ENCODE assay signal across 24 cellular contexts in genomic region chr2:147040585-147041494, GRCh38.
DNase-seq lines count a peak whose midpoint lies in the region; ATAC-seq, FAIRE-seq and TF ChIP-seq lines count a peak whose summit lies in the region.
"Had no signal": no experiment of that assay in that cellular context is flagged by ENCODE, and none has a peak within 500 bp of the region (broad histone marks: within the 10 kb centered on the region; RNA-seq: fewer than 3 reads in every experiment).

No MANE protein-coding gene starts in this region.

- FAIRE-seq in pancreas (lab: Jason Lieb, UNC) = peak; percentile 63
- FAIRE-seq: A204.1, D721Med, GM12892, GM18507, HepG2 had no signal

- H3K4me3 ChIP-seq in HEK293 (ENCODE audit: low read depth, low read length) (no peak overlapping the region), hepatocyte (no peak overlapping the region), pancreas (no peak overlapping the region)

- H2AFZ ChIP-seq in hepatocyte = no peak overlapping the region

- H3K27ac Mint-ChIP-seq in activated CD4-positive, alpha-beta T cell treated with anti-CD3 and anti-CD28 coated beads, Interleukin-2, amount 10 ng/mL, durations not matched to agents 7 days and 5 days = no peak overlapping the region
- H3K27ac Mint-ChIP-seq: CD4-positive, CD25-positive, alpha-beta regulatory T cell; CD8-positive, alpha-beta memory T cell; IgD-negative memory B cell had no signal

- no peaks in the 10 kb centered on the region for H4K20me1 ChIP-seq in hepatocyte (ENCODE audit: insufficient read depth, poor library complexity, severe bottlenecking)

- no peaks in the 10 kb centered on the region for H3K9me2 ChIP-seq in hepatocyte (replicated peaks; ENCODE audit: insufficient read depth)

- H3K27ac ChIP-seq in HEK293 (ENCODE audit: extremely low read depth, low read depth, low read length) (no peak overlapping the region), hepatocyte (peak overlapping the region; percentile 32), pancreas (no peak overlapping the region)

- H3K27me3 Mint-ChIP-seq in activated CD4-positive, alpha-beta T cell treated with anti-CD3 and anti-CD28 coated beads, Interleukin-2, amount 10 ng/mL, durations not matched to agents 7 days and 5 days = peaks cover 6% of the 10 kb centered on the region
- H3K27me3 Mint-ChIP-seq: CD4-positive, CD25-positive, alpha-beta regulatory T cell; CD8-positive, alpha-beta memory T cell; IgD-negative memory B cell had no signal

- no peak overlapping the region for H3K4me3 Mint-ChIP-seq in activated CD4-positive, alpha-beta T cell treated with anti-CD3 and anti-CD28 coated beads, Interleukin-2, amount 10 ng/mL, durations not matched to agents 7 days and 5 days
- H3K4me3 Mint-ChIP-seq: CD4-positive, CD25-positive, alpha-beta regulatory T cell; CD8-positive, alpha-beta memory T cell; IgD-negative memory B cell had no signal

- 64% methylated on average over 1 of the region's 1 CpG for WGBS in hepatocyte (ENCODE audit: low lambda C conversion rate, missing lambda C conversion rate)
- WGBS in pancreas, 2 donors = 88 to 94% methylated on average over 1 of the region's 1 CpG

- H3K27me3 ChIP-seq in hepatocyte = no peaks in the 10 kb centered on the region
- no peaks in the 10 kb centered on the region for H3K27me3 ChIP-seq in pancreas
- H3K27me3 ChIP-seq: BE2C had no signal

- H3K36me3 ChIP-seq in HEK293 (ENCODE audit: control insufficient read depth in 2 of 2, insufficient read depth in 1 of 2, low read length in 2 of 2) = no peaks in the 10 kb centered on the region
- no peaks in the 10 kb centered on the region for H3K36me3 ChIP-seq in hepatocyte (replicated peaks; ENCODE audit: insufficient read depth, low read depth)
- H3K36me3 ChIP-seq in pancreas = no peaks in the 10 kb centered on the region
- H3K36me3 ChIP-seq: BE2C had no signal

- peaks cover 5% of the 10 kb centered on the region for H3K4me1 Mint-ChIP-seq in activated CD4-positive, alpha-beta T cell treated with anti-CD3 and anti-CD28 coated beads, Interleukin-2, amount 10 ng/mL, durations not matched to agents 7 days and 5 days
- H3K4me1 Mint-ChIP-seq: IgD-negative memory B cell had no signal

- CTCF ChIA-PET in HEK293 (lab: Yijun Ruan, JAX) = interaction anchor here (0.6 to 1.4 kb wide), 3 partner anchors 10 to 307 kb away, joined by 3 to 4 read pairs (median 4); no protein-coding TSS in a partner anchor
- CTCF ChIA-PET in activated CD4-positive, alpha-beta T cell treated with anti-CD3 and anti-CD28 coated beads, Interleukin-2, amount 10 ng/mL, durations not matched to agents 7 days and 5 days (lab: Charles Lee) = no interaction called here

- H3K36me3 Mint-ChIP-seq in activated CD4-positive, alpha-beta T cell treated with anti-CD3 and anti-CD28 coated beads, Interleukin-2, amount 10 ng/mL, durations not matched to agents 7 days and 5 days (ENCODE audit: low read depth) = no peaks in the 10 kb centered on the region
- H3K36me3 Mint-ChIP-seq: CD4-positive, CD25-positive, alpha-beta regulatory T cell; CD8-positive, alpha-beta memory T cell; IgD-negative memory B cell had no signal

- intact Hi-C loops in pancreas (cut with DNase I) = loop anchor here in 1 of 3 donors (10.0 kb wide), 1 partner anchor 874 kb away; no protein-coding TSS in a partner anchor

- H3K9me3 ChIP-seq in HEK293 (ENCODE audit: control insufficient read depth, insufficient read depth, low read depth, low read length) = no peaks in the 10 kb centered on the region
- no peaks in the 10 kb centered on the region for H3K9me3 ChIP-seq in hepatocyte (ENCODE audit: low read depth)
- no peaks in the 10 kb centered on the region for H3K9me3 ChIP-seq in pancreas
- H3K9me3 ChIP-seq: BE2C, Caco-2 had no signal

- TF ChIP-seq CTCF in HEK293 (tag by site-specific recombination; IDR thresholded peaks at IDR 0.05) (no peak), hepatocyte (IDR thresholded peaks at IDR 0.05; ENCODE audit: poor library complexity) (no peak), pancreas (IDR thresholded peaks at IDR 0.05) (no peak)

- no peaks in the 10 kb centered on the region for H3K79me2 ChIP-seq in hepatocyte

- DNase-seq in MV-4-11 (lab: John Stamatoyannopoulos, UW) (peak; percentile 1), hepatocyte (ENCODE audit: low spot score) (no peak), pancreas (no peak), NCI-H345 (lab: John Stamatoyannopoulos, UW) (no peak), anterior cingulate cortex (lab: John Stamatoyannopoulos, UW) (no peak)
- DNase-seq in activated CD4-positive, alpha-beta T cell treated with anti-CD3 and anti-CD28 coated beads, Interleukin-2, amount 10 ng/mL, durations not matched to agents 7 days and 5 days = no peak
- DNase-seq: ACHN; BE2C; C1 segment of cervical spinal cord; Caco-2; CD4-positive, CD25-positive, alpha-beta regulatory T cell; CD8-positive, alpha-beta memory T cell; GDM1; GOT3; H7; KBM-7 had no signal

- H3K9me3 Mint-ChIP-seq in activated CD4-positive, alpha-beta T cell treated with anti-CD3 and anti-CD28 coated beads, Interleukin-2, amount 10 ng/mL, durations not matched to agents 7 days and 5 days = no peaks in the 10 kb centered on the region

- POLR2A ChIA-PET in HEK293 (lab: Yijun Ruan, JAX) = interaction anchor here (0.7 kb wide), 1 partner anchor 443 kb away, joined by 3 read pairs; no protein-coding TSS in a partner anchor
- POLR2A ChIA-PET in activated CD4-positive, alpha-beta T cell treated with anti-CD3 and anti-CD28 coated beads, Interleukin-2, amount 10 ng/mL, durations not matched to agents 7 days and 5 days (lab: Charles Lee) = no interaction called here

- H3K4me1 ChIP-seq in HEK293 (ENCODE audit: control insufficient read depth, insufficient read depth, low read length) (no peaks in the 10 kb centered on the region), hepatocyte (ENCODE audit: insufficient read depth) (no peaks in the 10 kb centered on the region), pancreas (no peaks in the 10 kb centered on the region)
- H3K4me1 ChIP-seq: BE2C had no signal

- ATAC-seq in pancreas (no peak), HG03565 (IDR thresholded peaks at IDR 0.05; ENCODE audit: unreplicated experiment) (no peak)
- ATAC-seq: HepG2 had no signal

- no peak overlapping the region for H3K4me2 ChIP-seq in hepatocyte

TF ChIP-seq in HEK293, 187 proteins besides CTCF, POLR2A, EP300 and RAD21:
- TF ChIP-seq ZNF366 (tag by site-specific recombination; conservative IDR thresholded peaks at IDR 0.05) (peak; percentile 32; the same call in 1 of the 2 replicates), ATF2 (tag by site-specific recombination; IDR thresholded peaks at IDR 0.05; ENCODE audit: low read depth) (peak; percentile 34; the same call in 1 of the 2 replicates), INSM2 (tag by site-specific recombination; IDR thresholded peaks at IDR 0.05) (0 out of 2 replicates have a peak, but pooled peaks have one; percentile 41), ZNF629 (tag by site-specific recombination; IDR thresholded peaks at IDR 0.05) (peak; percentile 84), ZBTB21 (tag by site-specific recombination; IDR thresholded peaks at IDR 0.05) (peak; percentile 79; the same call in 1 of the 2 replicates), GFI1B (tag by site-specific recombination; IDR thresholded peaks at IDR 0.05) (no peak), BCL6B (tag by site-specific recombination; IDR thresholded peaks at IDR 0.05) (no peak), ZNF335 (tag by site-specific recombination; conservative IDR thresholded peaks at IDR 0.05) (0 out of 2 replicates have a peak, but pooled peaks have one; percentile 4)
TF ChIP-seq in HEK293: peak in this region for 6.
